6 cellular contexts compared by ENCODE assay signal in genomic region chr11:127334466-127334865, GRCh38.
"Had no signal": no experiment of that assay in that cellular context is flagged by ENCODE, and none has a peak within 500 bp of the region (broad histone marks: within the 10 kb centered on the region; RNA-seq: fewer than 3 reads in every experiment).

No MANE protein-coding gene starts in this region.

- H3K27ac Mint-ChIP-seq: HFFc6 had no signal

- H3K27ac ChIP-seq: GM23248 had no signal

- H2AFZ ChIP-seq: GM23248 had no signal

- H3K36me3 ChIP-seq: HAP-1 had no signal

- H3K4me1 ChIP-seq: HAP-1 had no signal

- H3K4me3 Mint-ChIP-seq: HFFc6 had no signal

- H3K4me3 ChIP-seq: GM23248, HAP-1, K562 had no signal

- DNase-seq: GM23248, HFFc6, IMR-90 had no signal

- H3K9ac ChIP-seq: GM23248 had no signal

- ATAC-seq: HCT116, K562 had no signal

- H3K9me3 ChIP-seq: HAP-1 had no signal
